Comparison of ENCODE assay signal across 32 cellular contexts in genomic region chr16:12706628-12707027, GRCh38.
"Had no signal": no experiment of that assay in that cellular context is flagged by ENCODE, and none has a peak within 500 bp of the region (broad histone marks: within the 10 kb centered on the region; RNA-seq: fewer than 3 reads in every experiment).

No MANE protein-coding gene starts in this region.

- H3K4me3 ChIP-seq: MG63, SJCRH30, SK-N-MC had no signal

- H3K4me3 Mint-ChIP-seq: activated B cell treated with CpG ODN at 0.5 μM for 24 hours; activated CD8-positive, alpha-beta T cell treated with anti-CD3 and anti-CD28 coated beads for 36 hours; activated naive CD8-positive, alpha-beta T cell treated with anti-CD3 and anti-CD28 coated beads for 36 hours; activated T-cell treated with anti-CD3 and anti-CD28 coated beads, Interleukin-2, amount 50 U/mL, for 72 hours; activated T-helper 17 cell treated with anti-CD3 and anti-CD28 coated beads, Interleukin-2, amount 50 U/mL, for 72 hours; T-cell; T-helper 17 cell had no signal

- H3K9me3 Mint-ChIP-seq: activated B cell treated with CpG ODN at 0.5 μM for 24 hours; activated CD8-positive, alpha-beta T cell treated with anti-CD3 and anti-CD28 coated beads for 36 hours; activated naive CD8-positive, alpha-beta T cell treated with anti-CD3 and anti-CD28 coated beads for 36 hours; activated T-cell treated with anti-CD3 and anti-CD28 coated beads, Interleukin-2, amount 50 U/mL, for 72 hours; activated T-helper 17 cell treated with anti-CD3 and anti-CD28 coated beads, Interleukin-2, amount 50 U/mL, for 72 hours had no signal

- H3K36me3 ChIP-seq: MG63, SJCRH30 had no signal

- H3K27me3 ChIP-seq: brain microvascular endothelial cell, MG63, SJCRH30 had no signal

- H3K4me1 ChIP-seq: SJCRH30 had no signal

- H3K4me1 Mint-ChIP-seq: activated B cell treated with CpG ODN at 0.5 μM for 24 hours; activated naive CD8-positive, alpha-beta T cell treated with anti-CD3 and anti-CD28 coated beads for 36 hours; activated T-helper 17 cell treated with anti-CD3 and anti-CD28 coated beads, Interleukin-2, amount 50 U/mL, for 72 hours; T-cell; T-helper 17 cell had no signal

- H3K27me3 Mint-ChIP-seq: activated B cell treated with CpG ODN at 0.5 μM for 24 hours; activated CD8-positive, alpha-beta T cell treated with anti-CD3 and anti-CD28 coated beads for 36 hours; activated naive CD8-positive, alpha-beta T cell treated with anti-CD3 and anti-CD28 coated beads for 36 hours; activated T-helper 17 cell treated with anti-CD3 and anti-CD28 coated beads, Interleukin-2, amount 50 U/mL, for 72 hours; T-cell; T-helper 17 cell had no signal

- H3K27ac ChIP-seq: brain microvascular endothelial cell, SJCRH30, SK-N-MC, VCaP had no signal

- H3K9me3 ChIP-seq: MG63, SJCRH30 had no signal

- H3K27ac Mint-ChIP-seq: activated B cell treated with CpG ODN at 0.5 μM for 24 hours; activated CD8-positive, alpha-beta T cell treated with anti-CD3 and anti-CD28 coated beads for 36 hours; activated naive CD8-positive, alpha-beta T cell treated with anti-CD3 and anti-CD28 coated beads for 36 hours; activated T-cell treated with anti-CD3 and anti-CD28 coated beads, Interleukin-2, amount 50 U/mL, for 72 hours; activated T-helper 17 cell treated with anti-CD3 and anti-CD28 coated beads, Interleukin-2, amount 50 U/mL, for 72 hours; T-cell; T-helper 17 cell had no signal

- ATAC-seq: activated CD8-positive, alpha-beta T cell treated with anti-CD3 and anti-CD28 coated beads for 36 hours; activated T-cell treated with anti-CD3 and anti-CD28 coated beads, Interleukin-2, amount 50 U/mL, for 72 hours; activated T-helper 17 cell treated with anti-CD3 and anti-CD28 coated beads, Interleukin-2, amount 50 U/mL, for 72 hours; Panc1; T-cell; T-helper 17 cell had no signal

- DNase-seq: activated B cell treated with CpG ODN at 0.5 μM for 24 hours; activated CD4-positive, alpha-beta T cell treated with anti-CD3 and anti-CD28 coated beads for 4 hours; activated CD4-positive, CD25-positive, alpha-beta regulatory T cell treated with anti-CD3 and anti-CD28 coated beads, Interleukin-2, amount 50 U/mL, for 72 hours; activated CD8-positive, alpha-beta T cell treated with anti-CD3 and anti-CD28 coated beads for 36 hours; activated effector memory CD4-positive, alpha-beta T cell treated with anti-CD3 and anti-CD28 coated beads, Interleukin-2, amount 50 U/mL, for 16 hours; activated naive CD4-positive, alpha-beta T cell; activated naive CD4-positive, alpha-beta T cell treated with anti-CD3 and anti-CD28 coated beads, Interleukin-2, amount 50 U/mL, for 16 hours; activated naive CD8-positive, alpha-beta T cell treated with anti-CD3 and anti-CD28 coated beads for 36 hours; activated T-cell treated with anti-CD3 and anti-CD28 coated beads, Interleukin-2, amount 50 U/mL, for 1 hour; activated T-cell treated with anti-CD3 and anti-CD28 coated beads, Interleukin-2, amount 50 U/mL, for 72 hours; amniotic stem cell; aorta; brain microvascular endothelial cell; Kasumi-1; KG1; MG63; NCI-H1048; NCI-H1105 treated with DMSO at 0.1 percent for 48 hours; NCI-H1436; NCI-H1694; NCI-H2029; NCI-H345; NCI-H524 treated with DMSO at 0.1 percent for 48 hours; SHP77; SJCRH30; T-cell; T-helper 17 cell; T-helper 9 cell had no signal
